1 cellular context compared by ENCODE assay signal in the genomic region with DNA sequence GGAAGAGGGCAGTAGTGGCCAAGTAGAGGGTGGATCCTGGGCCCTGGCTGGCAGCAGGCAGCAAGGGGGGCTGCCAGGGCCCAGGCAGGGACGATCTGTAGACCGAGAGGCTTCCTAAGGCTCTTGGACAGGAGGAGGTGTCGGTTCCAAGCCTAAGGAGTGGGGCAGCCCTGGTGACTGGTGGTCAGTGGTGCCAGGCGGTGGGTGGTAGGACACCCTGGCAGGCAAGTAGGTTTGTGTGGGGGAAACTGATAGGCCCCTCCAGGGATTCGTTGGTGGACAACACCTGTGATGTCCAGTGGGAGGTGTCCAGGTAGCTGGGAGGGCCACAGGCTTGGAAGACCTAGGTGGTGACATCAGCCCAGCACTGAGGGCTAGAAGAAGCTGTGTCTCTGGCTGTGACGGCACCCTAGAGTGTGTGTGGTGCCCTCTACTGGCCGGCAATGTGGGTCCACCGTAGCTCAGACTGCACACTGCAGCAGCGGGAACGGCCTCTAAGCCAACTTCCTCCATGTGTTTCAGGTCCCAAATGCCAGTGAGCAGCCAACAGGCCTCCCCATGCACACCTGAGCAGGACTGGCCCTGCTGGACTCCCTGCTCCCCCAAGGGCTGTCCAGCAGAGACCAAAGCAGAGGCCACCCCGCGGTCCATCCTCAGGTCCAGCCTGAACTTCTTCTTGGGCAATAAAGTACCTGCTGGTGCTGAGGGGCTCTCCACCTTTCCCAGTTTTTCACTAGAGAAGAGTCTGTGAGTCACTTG.
TF ChIP-seq lines count a peak whose summit lies in the region.

No MANE protein-coding gene starts in this region.

TF ChIP-seq in HCT116, 20 proteins besides CTCF, POLR2A, EP300 and RAD21 (continued from another document):
- TF ChIP-seq, protein P1, sequence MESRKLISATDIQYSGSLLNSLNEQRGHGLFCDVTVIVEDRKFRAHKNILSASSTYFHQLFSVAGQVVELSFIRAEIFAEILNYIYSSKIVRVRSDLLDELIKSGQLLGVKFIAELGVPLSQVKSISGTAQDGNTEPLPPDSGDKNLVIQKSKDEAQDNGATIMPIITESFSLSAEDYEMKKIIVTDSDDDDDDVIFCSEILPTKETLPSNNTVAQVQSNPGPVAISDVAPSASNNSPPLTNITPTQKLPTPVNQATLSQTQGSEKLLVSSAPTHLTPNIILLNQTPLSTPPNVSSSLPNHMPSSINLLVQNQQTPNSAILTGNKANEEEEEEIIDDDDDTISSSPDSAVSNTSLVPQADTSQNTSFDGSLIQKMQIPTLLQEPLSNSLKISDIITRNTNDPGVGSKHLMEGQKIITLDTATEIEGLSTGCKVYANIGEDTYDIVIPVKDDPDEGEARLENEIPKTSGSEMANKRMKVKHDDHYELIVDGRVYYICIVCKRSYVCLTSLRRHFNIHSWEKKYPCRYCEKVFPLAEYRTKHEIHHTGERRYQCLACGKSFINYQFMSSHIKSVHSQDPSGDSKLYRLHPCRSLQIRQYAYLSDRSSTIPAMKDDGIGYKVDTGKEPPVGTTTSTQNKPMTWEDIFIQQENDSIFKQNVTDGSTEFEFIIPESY (IDR thresholded peaks at IDR 0.05; ENCODE audit: extremely low read depth, insufficient replicate concordance, low read length) = no peak
